In genomic region chrX:44890687-44891086, GRCh38 we compare ENCODE assay signal across 20 cellular contexts. TPM values are rescaled to one million over a fixed set of nuclear protein-coding genes. Genes with fewer than 3 reads are reported as not detected.
"Had no signal": no experiment of that assay in that cellular context is flagged by ENCODE, and none has a peak within 500 bp of the region (broad histone marks: within the 10 kb centered on the region; RNA-seq: fewer than 3 reads in every experiment).

No MANE protein-coding gene starts in this region.

RNA-seq across cellular contexts. Expression of gene DUSP21, which starts 46.9 kb away (rescaled TPM):
- total RNA-seq: activated CD4-positive, alpha-beta memory T cell treated with anti-CD3 and anti-CD28 coated beads, Interleukin-2, amount 10 ng/mL, durations not matched to agents 7 days and 5 days; activated CD4-positive, alpha-beta T cell treated with anti-CD3 and anti-CD28 coated beads for 36 hours; activated CD4-positive, alpha-beta T cell treated with anti-CD3 and anti-CD28 coated beads, Interleukin-2, amount 10 ng/mL, durations not matched to agents 7 days and 5 days; activated CD8-positive, alpha-beta memory T cell treated with anti-CD3 and anti-CD28 coated beads, Interleukin-2, amount 10 ng/mL, durations not matched to agents 7 days and 5 days; activated CD8-positive, alpha-beta T cell treated with anti-CD3 and anti-CD28 coated beads, Interleukin-2, amount 10 ng/mL, durations not matched to agents 7 days and 5 days; activated naive CD4-positive, alpha-beta T cell treated with anti-CD3 and anti-CD28 coated beads, Interleukin-2, amount 50 U/mL, for 72 hours; activated naive CD8-positive, alpha-beta T cell treated with anti-CD3 and anti-CD28 coated beads for 36 hours; activated T-helper 2 cell treated with anti-CD3 and anti-CD28 coated beads, Interferon-gamma antibody, Interleukin-2, Interleukin-4, amounts not matched to agents 10 μg/mL and 5 μg/mL and 100 μg/mL, durations not matched to agents 14 hours and 24 hours and 36 hours; adrenal gland; aorta; astrocyte; body of pancreas; breast epithelium; cardiac septum; cerebellum; T-cell; T-helper 1 cell treated with Interleukin-12 subunit alpha and Interleukin-12 subunit beta and Interleukin-4 antibody, amounts not matched to agents 30 ng/mL and 1 ng/mL, for 36 hours; T-helper 17 cell; T-helper 2 cell treated with Interferon-gamma antibody and Interleukin-4, amounts not matched to agents 100 ng/mL and 5 ng/mL, for 36 hours; WTC11 had no signal
